17 cellular contexts compared by ENCODE assay signal in genomic region chr19:1134431-1134830, GRCh38. TPM values are rescaled to one million over a fixed set of nuclear protein-coding genes. Genes with fewer than 3 reads are reported as not detected.
DNase-seq lines count a peak whose midpoint lies in the region; ATAC-seq and TF ChIP-seq lines count a peak whose summit lies in the region.
"Had no signal": no experiment of that assay in that cellular context is flagged by ENCODE, and none has a peak within 500 bp of the region (broad histone marks: within the 10 kb centered on the region; RNA-seq: fewer than 3 reads in every experiment).

No MANE protein-coding gene starts in this region.

- peak overlapping the region; percentile 96 for H3K27ac Mint-ChIP-seq in CD4-positive, alpha-beta T cell
- H3K27ac Mint-ChIP-seq in naive thymus-derived CD8-positive, alpha-beta T cell: peak overlapping the region in 8 of 10 donors; percentile 35 to 96 (median 79)

- H3K18ac ChIP-seq in mesendoderm (ENCODE audit: low read length): no peak overlapping the region

- H3K27me3 Mint-ChIP-seq in CD4-positive, alpha-beta T cell: no peaks in the 10 kb centered on the region
- no peaks in the 10 kb centered on the region for H3K27me3 Mint-ChIP-seq in naive thymus-derived CD8-positive, alpha-beta T cell

- no peak for ATAC-seq in CD4-positive, alpha-beta T cell (ENCODE audit: poor library complexity)
- ATAC-seq in naive thymus-derived CD8-positive, alpha-beta T cell: no peak
- ATAC-seq in foreskin keratinocyte: no peak
- ATAC-seq in HG03097 (IDR thresholded peaks at IDR 0.05; ENCODE audit: low FRiP score, unreplicated experiment): no peak
- ATAC-seq: HCT116 had no signal

- H3K27me3 ChIP-seq in CD4-positive, alpha-beta T cell (ENCODE audit: control insufficient read depth, insufficient read depth, low read length): no peaks in the 10 kb centered on the region
- no peaks in the 10 kb centered on the region for H3K27me3 ChIP-seq in foreskin keratinocyte
- no peaks in the 10 kb centered on the region for H3K27me3 ChIP-seq in mesendoderm (ENCODE audit: insufficient read depth, low read length, poor library complexity)
- H3K27me3 ChIP-seq: suprapubic skin had no signal

- H3K9me3 Mint-ChIP-seq in CD4-positive, alpha-beta T cell: no peaks in the 10 kb centered on the region
- H3K9me3 Mint-ChIP-seq in naive thymus-derived CD8-positive, alpha-beta T cell: no peaks in the 10 kb centered on the region

- no peaks in the 10 kb centered on the region for H3K36me3 ChIP-seq in mesendoderm (ENCODE audit: control insufficient read depth, insufficient read depth, low read length)

- POLR2A ChIA-PET in CD4-positive, alpha-beta T cell (lab: Charles Lee): interaction anchor here (1.1 to 4.8 kb wide), 3 partner anchors 40 to 135 kb away, joined by 7 to 27 read pairs (median 7); partner anchors contain the start of genes CIRBP and SBNO2
- POLR2A ChIA-PET in RWPE1 (lab: Yijun Ruan, JAX; ENCODE audit: low non-redundant PET): no interaction called here
- POLR2A ChIA-PET in naive thymus-derived CD8-positive, alpha-beta T cell (lab: Charles Lee): interaction anchor here (0.8 to 1.6 kb wide), 4 partner anchors 40 to 135 kb away, joined by 3 to 6 read pairs (median 4); partner anchors contain the start of genes CIRBP and SBNO2

- no peak for TF ChIP-seq CTCF in CD4-positive, alpha-beta T cell (IDR thresholded peaks at IDR 0.05)
- TF ChIP-seq CTCF in RWPE1 (conservative IDR thresholded peaks at IDR 0.05; ENCODE audit: low read depth) (no peak), choroid plexus epithelial cell (conservative IDR thresholded peaks at IDR 0.05; ENCODE audit: low read depth, low read length) (no peak), foreskin keratinocyte (conservative IDR thresholded peaks at IDR 0.05) (no peak), coronary artery (IDR thresholded peaks at IDR 0.05) (no peak)

- H3K79me2 ChIP-seq in mesendoderm (ENCODE audit: control insufficient read depth, insufficient read depth, low read length): no peaks in the 10 kb centered on the region

- no peaks in the 10 kb centered on the region for H3K9me3 ChIP-seq in CD4-positive, alpha-beta T cell (ENCODE audit: control insufficient read depth, low read length)
- H3K9me3 ChIP-seq: suprapubic skin had no signal

- H3K4me3 ChIP-seq in choroid plexus epithelial cell (ENCODE audit: low read depth, low read length): no peak overlapping the region
- no peak overlapping the region for H3K4me3 ChIP-seq in coronary artery
- H3K4me3 ChIP-seq in mesendoderm (ENCODE audit: low read length): no peak overlapping the region
- H3K4me3 ChIP-seq: suprapubic skin had no signal

- H2AK5ac ChIP-seq in mesendoderm (ENCODE audit: low read length): no peak overlapping the region

- H3K36me3 Mint-ChIP-seq in CD4-positive, alpha-beta T cell (ENCODE audit: low read depth): peaks cover 18% of the 10 kb centered on the region
- H3K36me3 Mint-ChIP-seq in naive thymus-derived CD8-positive, alpha-beta T cell: peaks cover 0 to 2% (median 0%) of the 10 kb centered on the region in 3 donors

- no peak overlapping the region for H3K56ac ChIP-seq in mesendoderm (ENCODE audit: low read length)

- H2BK120ac ChIP-seq in mesendoderm (ENCODE audit: low read depth, low read length): no peak overlapping the region

- no peak overlapping the region for H3K27ac ChIP-seq in CD4-positive, alpha-beta T cell (ENCODE audit: low read depth, low read length)
- peak overlapping the region; percentile 93 for H3K27ac ChIP-seq in RWPE1
- no peak overlapping the region for H3K27ac ChIP-seq in foreskin keratinocyte
- H3K27ac ChIP-seq in coronary artery: peak overlapping the region in 1 of 2 donors; percentile 94
- H3K27ac ChIP-seq in mesendoderm (ENCODE audit: low read depth, low read length): no peak overlapping the region

- H3K4me1 ChIP-seq in foreskin keratinocyte (no peaks in the 10 kb centered on the region), mesendoderm (ENCODE audit: control insufficient read depth, low read depth, low read length) (peaks cover 2% of the 10 kb centered on the region)

- H4K8ac ChIP-seq in mesendoderm (ENCODE audit: low read depth, low read length): no peak overlapping the region

- CTCF ChIA-PET in CD4-positive, alpha-beta T cell (lab: Charles Lee): interaction anchor here (3.6 kb wide), 1 partner anchor 21 kb away, joined by 8 read pairs; no protein-coding TSS in a partner anchor
- CTCF ChIA-PET in RWPE1 (lab: Yijun Ruan, JAX): interaction anchor here (1.4 kb wide), 1 partner anchor 21 kb away, joined by 7 read pairs; no protein-coding TSS in a partner anchor

- intact Hi-C loops in CD4-positive, alpha-beta T cell (cut with DNase I, micrococcal nuclease): loop anchor here (5.0 kb wide), 2 partner anchors 38 to 58 kb away; partner anchors contain the start of gene SBNO2 (in 1 of the 2)

- peaks cover 36% of the 10 kb centered on the region for H3K4me1 Mint-ChIP-seq in CD4-positive, alpha-beta T cell (ENCODE audit: low read depth)
- H3K4me1 Mint-ChIP-seq in naive thymus-derived CD8-positive, alpha-beta T cell: peaks cover 11 to 45% (median 37%) of the 10 kb centered on the region in 4 donors

- DNase-seq in CD4-positive, alpha-beta T cell: no peak
- no peak for DNase-seq in RWPE1 (ENCODE audit: low spot score)
- peak; percentile 42 for DNase-seq in choroid plexus epithelial cell (ENCODE audit: low read depth)
- no peak for DNase-seq in naive thymus-derived CD8-positive, alpha-beta T cell
- DNase-seq in foreskin keratinocyte: no peak
- DNase-seq in coronary artery (ENCODE audit: low spot score): no peak
- DNase-seq in mesendoderm: no peak
- DNase-seq: AML-193, amygdala, DMS79 treated with DMSO at 0.1 percent for 48 hours, KBM-7, mesenchymal stem cell, NCI-H1105 treated with DMSO at 0.1 percent for 48 hours, NCI-H2227 treated with DMSO at 0.1 percent for 48 hours had no signal

- no peak overlapping the region for H3K9ac ChIP-seq in mesendoderm (ENCODE audit: low read length)

- H3K4me2 ChIP-seq in mesendoderm (ENCODE audit: low read length): no peak overlapping the region

- WGBS in mesendoderm (ENCODE audit: extremely low coverage, insufficient coverage, low lambda C conversion rate): no CpG with 5 or more reads among the region's 11 CpGs

- H3K23ac ChIP-seq in mesendoderm (ENCODE audit: low read length): no peak overlapping the region

- H3K79me1 ChIP-seq in mesendoderm (ENCODE audit: low read length): peaks cover 7% of the 10 kb centered on the region

- no peak overlapping the region for H3K4ac ChIP-seq in mesendoderm (ENCODE audit: low read depth, low read length)

- H3K4me3 Mint-ChIP-seq in CD4-positive, alpha-beta T cell: no peak overlapping the region
- H3K4me3 Mint-ChIP-seq in naive thymus-derived CD8-positive, alpha-beta T cell: no peak overlapping the region

- H2BK5ac ChIP-seq in mesendoderm (ENCODE audit: low read length): no peak overlapping the region

- H4K5ac ChIP-seq in mesendoderm (ENCODE audit: low read length): no peak overlapping the region

- no peak overlapping the region for H2BK15ac ChIP-seq in mesendoderm (replicated peaks; ENCODE audit: low read depth)

RNA-seq across cellular contexts. Expression of gene GPX4, which starts 30.6 kb away (rescaled TPM):
- total RNA-seq in CD4-positive, alpha-beta T cell: 100 to 1,000 TPM; 174 to 175 TPM
- total RNA-seq in naive thymus-derived CD8-positive, alpha-beta T cell: 100 to 1,000 TPM; 207 to 225 TPM
- polyA plus RNA-seq in naive thymus-derived CD8-positive, alpha-beta T cell: 100 to 1,000 TPM; 370 to 465 (median 405) TPM
- 237 and 247 TPM in 2 replicates for total RNA-seq in foreskin keratinocyte
- 377 and 403 TPM in 2 replicates for polyA plus RNA-seq in foreskin keratinocyte
- polyA plus RNA-seq in mesendoderm (2013, experiment 1 of 2): 395 TPM
- 398 TPM for polyA plus RNA-seq in mesendoderm (2013, experiment 2 of 2)

RNA-seq across cellular contexts. Expression of gene POLR2E, which starts 39.3 kb away (rescaled TPM):
- total RNA-seq in CD4-positive, alpha-beta T cell: 10 to 100 TPM; 45.8 to 49.0 TPM
- 10 to 100 TPM; 88.0 to 95.3 TPM for total RNA-seq in naive thymus-derived CD8-positive, alpha-beta T cell
- 100 to 1,000 TPM; 159 to 233 (median 187) TPM for polyA plus RNA-seq in naive thymus-derived CD8-positive, alpha-beta T cell
- 148 and 163 TPM in 2 replicates for total RNA-seq in foreskin keratinocyte
- 313 and 314 TPM in 2 replicates for polyA plus RNA-seq in foreskin keratinocyte
- 206 TPM for polyA plus RNA-seq in mesendoderm (2013, experiment 1 of 2)
- 211 TPM for polyA plus RNA-seq in mesendoderm (2013, experiment 2 of 2)

RNA-seq across cellular contexts. Expression of gene SBNO2, which starts 39.6 kb away (rescaled TPM):
- 100 to 1,000 TPM; 126 to 137 TPM for total RNA-seq in CD4-positive, alpha-beta T cell
- total RNA-seq in naive thymus-derived CD8-positive, alpha-beta T cell: 10 to 100 TPM; 69.7 to 82.4 TPM
- polyA plus RNA-seq in naive thymus-derived CD8-positive, alpha-beta T cell: 1 to 10 TPM in 2 of 3 donors, under 1 TPM in 1; 0.68 to 2.3 (median 1.0) TPM
- total RNA-seq in foreskin keratinocyte: 31.9 and 32.2 TPM in 2 replicates
- 18.2 and 18.3 TPM in 2 replicates for polyA plus RNA-seq in foreskin keratinocyte
- polyA plus RNA-seq in mesendoderm (2013, experiment 1 of 2): 16.7 TPM
- polyA plus RNA-seq in mesendoderm (2013, experiment 2 of 2): 15.3 TPM
